Comparison of ENCODE assay signal across 1 cellular context in the genomic region with DNA sequence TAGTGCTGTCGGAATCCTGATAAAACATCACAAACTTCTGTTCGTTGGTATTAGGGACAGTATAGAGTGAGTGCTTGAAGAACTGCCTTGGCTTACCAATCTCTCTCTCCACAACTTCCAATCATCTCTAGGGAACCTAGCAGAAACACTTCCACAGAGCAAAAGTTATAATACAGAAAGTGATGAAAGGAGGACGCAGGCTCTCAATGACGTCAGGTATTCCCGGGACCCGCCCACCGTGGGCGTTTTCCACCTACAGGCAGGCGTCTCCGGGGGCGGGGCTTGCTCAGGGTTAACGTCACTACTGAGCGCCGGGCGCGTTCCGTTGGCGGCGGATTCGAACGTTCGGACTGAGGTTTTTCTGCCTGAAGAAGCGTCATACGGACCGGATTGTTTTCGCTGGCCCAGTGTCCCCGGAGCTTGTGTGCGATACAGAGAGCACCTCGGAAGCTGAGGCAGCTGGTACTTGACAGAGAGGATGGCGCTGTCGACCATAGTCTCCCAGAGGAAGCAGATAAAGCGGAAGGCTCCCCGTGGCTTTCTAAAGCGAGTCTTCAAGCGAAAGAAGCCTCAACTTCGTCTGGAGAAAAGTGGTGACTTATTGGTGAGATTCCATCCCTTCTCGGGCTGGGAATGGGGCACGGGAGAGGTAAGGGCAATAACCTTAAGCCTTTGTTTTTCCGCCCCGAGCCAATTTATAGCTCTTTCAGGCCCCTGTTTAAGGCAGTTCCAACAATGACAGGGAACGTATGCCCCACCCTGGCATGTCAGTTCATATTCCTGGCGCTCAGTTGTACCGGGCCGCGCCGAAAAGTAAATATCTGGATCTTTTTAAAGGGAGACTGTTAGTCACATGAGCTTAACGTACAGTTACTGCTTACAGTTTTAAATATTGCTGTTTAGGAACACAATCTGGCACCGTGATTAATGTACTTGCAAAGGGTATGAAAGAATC.
A peak's percentile ranks its signal among the peaks of the same experiment; 100 is the strongest.
TF ChIP-seq lines count a peak whose summit lies in the region.

TSS of gene CENPW (plus strand) at position 320 of the 955 bp plus-strand sequence. CDS start at position 479, 159 bp downstream.

TF ChIP-seq in HepG2, 621 proteins besides CTCF, POLR2A, EP300 and RAD21 (continued from another document and continues in another):
- TF ChIP-seq, protein P1, sequence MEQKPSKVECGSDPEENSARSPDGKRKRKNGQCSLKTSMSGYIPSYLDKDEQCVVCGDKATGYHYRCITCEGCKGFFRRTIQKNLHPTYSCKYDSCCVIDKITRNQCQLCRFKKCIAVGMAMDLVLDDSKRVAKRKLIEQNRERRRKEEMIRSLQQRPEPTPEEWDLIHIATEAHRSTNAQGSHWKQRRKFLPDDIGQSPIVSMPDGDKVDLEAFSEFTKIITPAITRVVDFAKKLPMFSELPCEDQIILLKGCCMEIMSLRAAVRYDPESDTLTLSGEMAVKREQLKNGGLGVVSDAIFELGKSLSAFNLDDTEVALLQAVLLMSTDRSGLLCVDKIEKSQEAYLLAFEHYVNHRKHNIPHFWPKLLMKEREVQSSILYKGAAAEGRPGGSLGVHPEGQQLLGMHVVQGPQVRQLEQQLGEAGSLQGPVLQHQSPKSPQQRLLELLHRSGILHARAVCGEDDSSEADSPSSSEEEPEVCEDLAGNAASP (CRISPR knock-in tag; IDR thresholded peaks at IDR 0.05; ENCODE audit: borderline replicate concordance) = peak; percentile 17; the same call in 1 of the 2 replicates
- no peak for TF ChIP-seq ZSCAN12 (CRISPR knock-in tag; IDR thresholded peaks at IDR 0.05)
- no peak for TF ChIP-seq EHMT2 (IDR thresholded peaks at IDR 0.05; ENCODE audit: borderline replicate concordance, low read depth, low read length)
- TF ChIP-seq TSC22D2 (CRISPR knock-in tag; IDR thresholded peaks at IDR 0.05; ENCODE audit: borderline replicate concordance) = peak; percentile 77; the same call in 1 of the 2 replicates
- no peak for TF ChIP-seq ZFP36 (IDR thresholded peaks at IDR 0.05; ENCODE audit: borderline replicate concordance, low read depth, low read length, partially characterized antibody)
- 0 out of 2 replicates have a peak, but pooled peaks have one; percentile 65 for TF ChIP-seq HOXD1 (CRISPR knock-in tag; IDR thresholded peaks at IDR 0.05)
- TF ChIP-seq CCAR2 (optimal IDR thresholded peaks at IDR 0.05; ENCODE audit: low read depth, low read length) = no peak
- TF ChIP-seq RBM39 (IDR thresholded peaks at IDR 0.05; ENCODE audit: low read depth, low read length, poor library complexity, severe bottlenecking) = no peak
- no peak for TF ChIP-seq MBNL3 (CRISPR knock-in tag; conservative IDR thresholded peaks at IDR 0.05)
- TF ChIP-seq IKZF4 (CRISPR knock-in tag; IDR thresholded peaks at IDR 0.05; ENCODE audit: borderline replicate concordance, low read depth, not compliant biosample characterization) = no peak
- no peak for TF ChIP-seq NPAS2 (CRISPR knock-in tag; IDR thresholded peaks at IDR 0.05; ENCODE audit: borderline replicate concordance)
- TF ChIP-seq ZNF10 (CRISPR knock-in tag; IDR thresholded peaks at IDR 0.05; ENCODE audit: borderline replicate concordance, low read depth) = no peak
- TF ChIP-seq TGIF2 (CRISPR knock-in tag; IDR thresholded peaks at IDR 0.05) = peak; percentile 97
- TF ChIP-seq ZNF883 (CRISPR knock-in tag; IDR thresholded peaks at IDR 0.05; ENCODE audit: not compliant biosample characterization) = peak; percentile 48
- peak; percentile 55; the same call in 1 of the 2 replicates for TF ChIP-seq ETV5 (CRISPR knock-in tag; IDR thresholded peaks at IDR 0.05; ENCODE audit: borderline replicate concordance)
- TF ChIP-seq FOXK1 (CRISPR knock-in tag; IDR thresholded peaks at IDR 0.05; ENCODE audit: borderline replicate concordance, low read depth) = peak; percentile 77; the same call in 1 of the 2 replicates
- no peak for TF ChIP-seq ZSCAN25 (CRISPR knock-in tag; IDR thresholded peaks at IDR 0.05)
- peak; percentile 60; the same call in 1 of the 2 replicates for TF ChIP-seq ZNF263 (CRISPR knock-in tag; IDR thresholded peaks at IDR 0.05)
- no peak; the same call in 1 of the 2 replicates for TF ChIP-seq ZNF431 (CRISPR knock-in tag; IDR thresholded peaks at IDR 0.05; ENCODE audit: borderline replicate concordance, low read depth)
- TF ChIP-seq KAT7 (CRISPR knock-in tag; IDR thresholded peaks at IDR 0.05; ENCODE audit: borderline replicate concordance) = peak; percentile 74; the same call in 1 of the 2 replicates
- peak; percentile 28; the same call in 1 of the 2 replicates for TF ChIP-seq ZNF329 (CRISPR knock-in tag; IDR thresholded peaks at IDR 0.05; ENCODE audit: low read depth)
- no peak for TF ChIP-seq ZNF850 (CRISPR knock-in tag; conservative IDR thresholded peaks at IDR 0.05)
- no peak for TF ChIP-seq REXO4 (CRISPR knock-in tag; IDR thresholded peaks at IDR 0.05; ENCODE audit: borderline replicate concordance)
- TF ChIP-seq DBP (CRISPR knock-in tag; IDR thresholded peaks at IDR 0.05; ENCODE audit: not compliant biosample characterization) = peak; percentile 39
- TF ChIP-seq ZNF547 (CRISPR knock-in tag; IDR thresholded peaks at IDR 0.05) = no peak
- peak; percentile 48; the same call in 1 of the 2 replicates for TF ChIP-seq NFKB2 (CRISPR knock-in tag; IDR thresholded peaks at IDR 0.05; ENCODE audit: borderline replicate concordance)
- TF ChIP-seq, protein P2, sequence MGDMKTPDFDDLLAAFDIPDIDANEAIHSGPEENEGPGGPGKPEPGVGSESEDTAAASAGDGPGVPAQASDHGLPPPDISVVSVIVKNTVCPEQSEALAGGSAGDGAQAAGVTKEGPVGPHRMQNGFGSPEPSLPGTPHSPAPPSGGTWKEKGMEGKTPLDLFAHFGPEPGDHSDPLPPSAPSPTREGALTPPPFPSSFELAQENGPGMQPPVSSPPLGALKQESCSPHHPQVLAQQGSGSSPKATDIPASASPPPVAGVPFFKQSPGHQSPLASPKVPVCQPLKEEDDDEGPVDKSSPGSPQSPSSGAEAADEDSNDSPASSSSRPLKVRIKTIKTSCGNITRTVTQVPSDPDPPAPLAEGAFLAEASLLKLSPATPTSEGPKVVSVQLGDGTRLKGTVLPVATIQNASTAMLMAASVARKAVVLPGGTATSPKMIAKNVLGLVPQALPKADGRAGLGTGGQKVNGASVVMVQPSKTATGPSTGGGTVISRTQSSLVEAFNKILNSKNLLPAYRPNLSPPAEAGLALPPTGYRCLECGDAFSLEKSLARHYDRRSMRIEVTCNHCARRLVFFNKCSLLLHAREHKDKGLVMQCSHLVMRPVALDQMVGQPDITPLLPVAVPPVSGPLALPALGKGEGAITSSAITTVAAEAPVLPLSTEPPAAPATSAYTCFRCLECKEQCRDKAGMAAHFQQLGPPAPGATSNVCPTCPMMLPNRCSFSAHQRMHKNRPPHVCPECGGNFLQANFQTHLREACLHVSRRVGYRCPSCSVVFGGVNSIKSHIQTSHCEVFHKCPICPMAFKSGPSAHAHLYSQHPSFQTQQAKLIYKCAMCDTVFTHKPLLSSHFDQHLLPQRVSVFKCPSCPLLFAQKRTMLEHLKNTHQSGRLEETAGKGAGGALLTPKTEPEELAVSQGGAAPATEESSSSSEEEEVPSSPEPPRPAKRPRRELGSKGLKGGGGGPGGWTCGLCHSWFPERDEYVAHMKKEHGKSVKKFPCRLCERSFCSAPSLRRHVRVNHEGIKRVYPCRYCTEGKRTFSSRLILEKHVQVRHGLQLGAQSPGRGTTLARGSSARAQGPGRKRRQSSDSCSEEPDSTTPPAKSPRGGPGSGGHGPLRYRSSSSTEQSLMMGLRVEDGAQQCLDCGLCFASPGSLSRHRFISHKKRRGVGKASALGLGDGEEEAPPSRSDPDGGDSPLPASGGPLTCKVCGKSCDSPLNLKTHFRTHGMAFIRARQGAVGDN (CRISPR knock-in tag; IDR thresholded peaks at IDR 0.05) = peak; percentile 77
- 0 out of 2 replicates have a peak, but pooled peaks have one; percentile 20 for TF ChIP-seq E2F2 (CRISPR knock-in tag; IDR thresholded peaks at IDR 0.05; ENCODE audit: borderline replicate concordance)
- peak; percentile 77; the same call in 1 of the 2 replicates for TF ChIP-seq ZNF343 (CRISPR knock-in tag; IDR thresholded peaks at IDR 0.05)
- no peak for TF ChIP-seq ELF4 (CRISPR knock-in tag; IDR thresholded peaks at IDR 0.05; ENCODE audit: borderline replicate concordance)
- no peak for TF ChIP-seq ZNF264 (CRISPR knock-in tag; IDR thresholded peaks at IDR 0.05)
- TF ChIP-seq ZNF224 (CRISPR knock-in tag; IDR thresholded peaks at IDR 0.05) = 0 out of 2 replicates have a peak, but pooled peaks have one; percentile 65
- peak; percentile 69 for TF ChIP-seq ERF (CRISPR knock-in tag; IDR thresholded peaks at IDR 0.05)
- TF ChIP-seq, protein P3, sequence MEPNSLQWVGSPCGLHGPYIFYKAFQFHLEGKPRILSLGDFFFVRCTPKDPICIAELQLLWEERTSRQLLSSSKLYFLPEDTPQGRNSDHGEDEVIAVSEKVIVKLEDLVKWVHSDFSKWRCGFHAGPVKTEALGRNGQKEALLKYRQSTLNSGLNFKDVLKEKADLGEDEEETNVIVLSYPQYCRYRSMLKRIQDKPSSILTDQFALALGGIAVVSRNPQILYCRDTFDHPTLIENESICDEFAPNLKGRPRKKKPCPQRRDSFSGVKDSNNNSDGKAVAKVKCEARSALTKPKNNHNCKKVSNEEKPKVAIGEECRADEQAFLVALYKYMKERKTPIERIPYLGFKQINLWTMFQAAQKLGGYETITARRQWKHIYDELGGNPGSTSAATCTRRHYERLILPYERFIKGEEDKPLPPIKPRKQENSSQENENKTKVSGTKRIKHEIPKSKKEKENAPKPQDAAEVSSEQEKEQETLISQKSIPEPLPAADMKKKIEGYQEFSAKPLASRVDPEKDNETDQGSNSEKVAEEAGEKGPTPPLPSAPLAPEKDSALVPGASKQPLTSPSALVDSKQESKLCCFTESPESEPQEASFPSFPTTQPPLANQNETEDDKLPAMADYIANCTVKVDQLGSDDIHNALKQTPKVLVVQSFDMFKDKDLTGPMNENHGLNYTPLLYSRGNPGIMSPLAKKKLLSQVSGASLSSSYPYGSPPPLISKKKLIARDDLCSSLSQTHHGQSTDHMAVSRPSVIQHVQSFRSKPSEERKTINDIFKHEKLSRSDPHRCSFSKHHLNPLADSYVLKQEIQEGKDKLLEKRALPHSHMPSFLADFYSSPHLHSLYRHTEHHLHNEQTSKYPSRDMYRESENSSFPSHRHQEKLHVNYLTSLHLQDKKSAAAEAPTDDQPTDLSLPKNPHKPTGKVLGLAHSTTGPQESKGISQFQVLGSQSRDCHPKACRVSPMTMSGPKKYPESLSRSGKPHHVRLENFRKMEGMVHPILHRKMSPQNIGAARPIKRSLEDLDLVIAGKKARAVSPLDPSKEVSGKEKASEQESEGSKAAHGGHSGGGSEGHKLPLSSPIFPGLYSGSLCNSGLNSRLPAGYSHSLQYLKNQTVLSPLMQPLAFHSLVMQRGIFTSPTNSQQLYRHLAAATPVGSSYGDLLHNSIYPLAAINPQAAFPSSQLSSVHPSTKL (CRISPR knock-in tag; IDR thresholded peaks at IDR 0.05) = peak; percentile 81
- no peak for TF ChIP-seq SCMH1 (CRISPR knock-in tag; IDR thresholded peaks at IDR 0.05; ENCODE audit: borderline replicate concordance)
- TF ChIP-seq, protein P4, sequence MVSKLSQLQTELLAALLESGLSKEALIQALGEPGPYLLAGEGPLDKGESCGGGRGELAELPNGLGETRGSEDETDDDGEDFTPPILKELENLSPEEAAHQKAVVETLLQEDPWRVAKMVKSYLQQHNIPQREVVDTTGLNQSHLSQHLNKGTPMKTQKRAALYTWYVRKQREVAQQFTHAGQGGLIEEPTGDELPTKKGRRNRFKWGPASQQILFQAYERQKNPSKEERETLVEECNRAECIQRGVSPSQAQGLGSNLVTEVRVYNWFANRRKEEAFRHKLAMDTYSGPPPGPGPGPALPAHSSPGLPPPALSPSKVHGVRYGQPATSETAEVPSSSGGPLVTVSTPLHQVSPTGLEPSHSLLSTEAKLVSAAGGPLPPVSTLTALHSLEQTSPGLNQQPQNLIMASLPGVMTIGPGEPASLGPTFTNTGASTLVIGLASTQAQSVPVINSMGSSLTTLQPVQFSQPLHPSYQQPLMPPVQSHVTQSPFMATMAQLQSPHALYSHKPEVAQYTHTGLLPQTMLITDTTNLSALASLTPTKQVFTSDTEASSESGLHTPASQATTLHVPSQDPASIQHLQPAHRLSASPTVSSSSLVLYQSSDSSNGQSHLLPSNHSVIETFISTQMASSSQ (IDR thresholded peaks at IDR 0.05; ENCODE audit: low read depth) = no peak
- TF ChIP-seq, protein P4 (CRISPR knock-in tag; IDR thresholded peaks at IDR 0.05; ENCODE audit: borderline replicate concordance) = peak; percentile 59; the same call in 1 of the 2 replicates
- TF ChIP-seq ZNF784 (CRISPR knock-in tag; IDR thresholded peaks at IDR 0.05; ENCODE audit: borderline replicate concordance) = no peak
